Comparison of ENCODE assay signal across 8 cellular contexts in genomic region chr17:30719131-30719973, GRCh38.
DNase-seq lines count a peak whose midpoint lies in the region; ATAC-seq and TF ChIP-seq lines count a peak whose summit lies in the region.
"Not testable (repeated sequence)": the region's sequence is repeated elsewhere in the genome, so short reads cannot be mapped to it uniquely, and the experiment has no call there.

No MANE protein-coding gene starts in this region.

- peak overlapping the region in 1 of 2 donors; percentile 78 for H3K27ac Mint-ChIP-seq in activated naive CD4-positive, alpha-beta T cell treated with anti-CD3 and anti-CD28 coated beads, Interleukin-2, amount 50 U/mL, for 72 hours

- not testable (repeated sequence) for H3K36me3 Mint-ChIP-seq in activated naive CD4-positive, alpha-beta T cell treated with anti-CD3 and anti-CD28 coated beads, Interleukin-2, amount 50 U/mL, for 72 hours

- DNase-seq in Ammon's horn (ENCODE audit: low spot score) = peak; percentile 57
- DNase-seq in HEK293T (ENCODE audit: extremely low spot score) = peak; percentile 29
- DNase-seq in NCI-H774 (lab: John Stamatoyannopoulos, UW) = peak; percentile 27
- DNase-seq in activated naive CD4-positive, alpha-beta T cell treated with anti-CD3 and anti-CD28 coated beads, Interleukin-2, amount 50 U/mL, for 72 hours (ENCODE audit: low spot score in 2 of 2) = peak; percentile 76 to 85
- peak; percentile 63 for DNase-seq in fibroblast of the aortic adventitia (ENCODE audit: low read depth)
- peak; percentile 35 for DNase-seq in mucosa of gallbladder (ENCODE audit: low spot score)
- DNase-seq in stimulated activated CD4-positive, alpha-beta T cell treated with anti-CD3 and anti-CD28 coated beads, TNF-alpha, amount 100 ng/mL, for 4 hours (ENCODE audit: low read depth in 3 of 3) = peak; percentile 60 to 67 (median 67)

- CTCF ChIA-PET in HEK293T (lab: Yijun Ruan, JAX) = interaction anchor here (0.6 kb wide), 2 partner anchors 288 to 392 kb away, joined by 3 to 4 read pairs; no protein-coding TSS in a partner anchor

- H3K4me3 ChIP-seq in WI38 (ENCODE audit: low read depth, low read length); fibroblast of the aortic adventitia (ENCODE audit: low read depth, low read length): not testable (repeated sequence)

- H3K9me3 Mint-ChIP-seq in activated naive CD4-positive, alpha-beta T cell treated with anti-CD3 and anti-CD28 coated beads, Interleukin-2, amount 50 U/mL, for 72 hours = not testable (repeated sequence)

- ATAC-seq in activated naive CD4-positive, alpha-beta T cell treated with anti-CD3 and anti-CD28 coated beads, Interleukin-2, amount 50 U/mL, for 72 hours = peak; percentile 75 to 90

- POLR2A ChIA-PET in HEK293T (lab: Yijun Ruan, JAX) = interaction anchor here (1.2 kb wide), 1 partner anchor 242 kb away, joined by 3 read pairs; the partner anchor contains the start of gene GOSR1

- TF ChIP-seq CTCF in WI38 (IDR thresholded peaks at IDR 0.05; ENCODE audit: low read depth, low read length) (peak; percentile 51), fibroblast of the aortic adventitia (IDR thresholded peaks at IDR 0.05; ENCODE audit: insufficient read depth, low read length) (peak; percentile 63)

TF ChIP-seq in HEK293T, 16 proteins besides CTCF, POLR2A, EP300 and RAD21:
- 0 out of 2 replicates have a peak, but pooled peaks have one; percentile 38 for TF ChIP-seq FOXM1 (IDR thresholded peaks at IDR 0.05; ENCODE audit: borderline replicate concordance)

Comparison
In these comparisons a context has a peak if more than half of its experiments do, and no peak if none do; other contexts are left out.
1. DNase-seq: peak in every context shown above with its lines; median percentile 80 in activated naive CD4-positive, alpha-beta T cell treated with anti-CD3 and anti-CD28 coated beads, Interleukin-2, amount 50 U/mL, for 72 hours; 67 in stimulated activated CD4-positive, alpha-beta T cell treated with anti-CD3 and anti-CD28 coated beads, TNF-alpha, amount 100 ng/mL, for 4 hours; 63 in fibroblast of the aortic adventitia; 57 in Ammon's horn; 35 in mucosa of gallbladder; 29 in HEK293T; 27 in NCI-H774.